ENCODE assay signal across 9 cellular contexts in genomic region chr10:32149257-32149955, GRCh38.
DNase-seq lines count a peak whose midpoint lies in the region; ATAC-seq and TF ChIP-seq lines count a peak whose summit lies in the region.
"Had no signal": no experiment of that assay in that cellular context is flagged by ENCODE, and none has a peak within 500 bp of the region (broad histone marks: within the 10 kb centered on the region; RNA-seq: fewer than 3 reads in every experiment).

No MANE protein-coding gene starts in this region.

- H2BK120ac ChIP-seq in trophoblast cell (ENCODE audit: insufficient read depth, low read length, poor library complexity): no peak overlapping the region

- no CpG with 5 or more reads among the region's 8 CpGs for WGBS in trophoblast cell (ENCODE audit: extremely low coverage, insufficient coverage, insufficient read length)

- no peak overlapping the region for H3K4me3 Mint-ChIP-seq in natural killer cell

- no peak overlapping the region for H4K91ac ChIP-seq in trophoblast cell (ENCODE audit: low read depth, low read length)

- TF ChIP-seq CTCF in natural killer cell (IDR thresholded peaks at IDR 0.05): no peak

- H3K4ac ChIP-seq in trophoblast cell (ENCODE audit: low read depth, low read length): no peak overlapping the region

- peak overlapping the region; percentile 17 for H3K4me3 ChIP-seq in MG63
- H3K4me3 ChIP-seq in trophoblast cell (ENCODE audit: low read depth, low read length): no peak overlapping the region

- no peak overlapping the region for H3K23ac ChIP-seq in trophoblast cell (ENCODE audit: low read length)

- H3K18ac ChIP-seq in trophoblast cell (ENCODE audit: low read length): no peak overlapping the region

- peaks cover 0 to 8% of the 10 kb centered on the region in 2 donors for H3K4me1 Mint-ChIP-seq in natural killer cell

- H3K27ac ChIP-seq in trophoblast cell (ENCODE audit: low read depth, low read length): no peak overlapping the region
- H3K27ac ChIP-seq: neutrophil had no signal

- H3K4me1 ChIP-seq in trophoblast cell (ENCODE audit: control insufficient read depth in 1 of 2, insufficient read depth in 2 of 2, low read length in 2 of 2): peaks cover 3 to 4% of the 10 kb centered on the region in 2 experiments

- no peak overlapping the region for H2AK5ac ChIP-seq in trophoblast cell (ENCODE audit: low read length)

- H3K79me1 ChIP-seq in trophoblast cell (ENCODE audit: low read length): no peaks in the 10 kb centered on the region

- intact Hi-C loops in natural killer cell (cut with micrococcal nuclease): no loop called here

- no peaks in the 10 kb centered on the region for H3K36me3 ChIP-seq in MG63
- H3K36me3 ChIP-seq in trophoblast cell (ENCODE audit: control insufficient read depth in 1 of 2, insufficient read depth in 2 of 2, low read length in 2 of 2): no peaks in the 10 kb centered on the region
- H3K36me3 ChIP-seq: neutrophil had no signal

- no peak overlapping the region for H4K8ac ChIP-seq in trophoblast cell (ENCODE audit: low read depth, low read length)

- H3K4me2 ChIP-seq in trophoblast cell (ENCODE audit: low read length): no peak overlapping the region

- peaks cover 12% of the 10 kb centered on the region for H3K9me3 ChIP-seq in MG63
- peaks cover 1% of the 10 kb centered on the region for H3K9me3 ChIP-seq in trophoblast cell (ENCODE audit: insufficient read depth, low read depth, low read length)
- H3K9me3 ChIP-seq: neutrophil had no signal

- H3K27me3 ChIP-seq in MG63: no peaks in the 10 kb centered on the region
- no peaks in the 10 kb centered on the region for H3K27me3 ChIP-seq in trophoblast cell (ENCODE audit: insufficient read depth, low read length)
- H3K27me3 ChIP-seq: neutrophil had no signal

- ATAC-seq in GM18519 (IDR thresholded peaks at IDR 0.05; ENCODE audit: low FRiP score, unreplicated experiment) (peak; percentile 88), natural killer cell (no peak)

- H3K9me3 Mint-ChIP-seq in natural killer cell: peaks cover 2 to 4% of the 10 kb centered on the region in 2 donors

- DNase-seq in GOT3 (lab: John Stamatoyannopoulos, UW): peak; percentile 34
- DNase-seq in MG63: peak; percentile 80
- peak; percentile 86 for DNase-seq in dedifferentiated amniotic fluid mesenchymal stem cell (ENCODE audit: extremely low spot score)
- DNase-seq in trophoblast cell: peak; percentile 83 to 95
- no peak for DNase-seq in natural killer cell
- DNase-seq in NCI-H1105 treated with DMSO at 0.1 percent for 48 hours (lab: John Stamatoyannopoulos, UW): no peak
- no peak for DNase-seq in NCI-H2107 (lab: John Stamatoyannopoulos, UW)

- no peak overlapping the region for H3K9ac ChIP-seq in trophoblast cell (ENCODE audit: low read length)

- no peak overlapping the region for H4K12ac ChIP-seq in trophoblast cell (ENCODE audit: low read depth, low read length)

- H2AFZ ChIP-seq in trophoblast cell (ENCODE audit: insufficient read depth, low read length, poor library complexity): no peak overlapping the region

- H3K36me3 Mint-ChIP-seq in natural killer cell: peaks cover 8% of the 10 kb centered on the region

- no peak overlapping the region for H2BK12ac ChIP-seq in trophoblast cell (ENCODE audit: low read length)

- no peaks in the 10 kb centered on the region for H3K79me2 ChIP-seq in trophoblast cell (ENCODE audit: control insufficient read depth, insufficient read depth, low read length, poor library complexity)

- H3K27me3 Mint-ChIP-seq in natural killer cell (ENCODE audit: low read depth in 2 of 2): peaks cover 2 to 10% of the 10 kb centered on the region in 2 donors

- no peak overlapping the region for H2BK5ac ChIP-seq in trophoblast cell (ENCODE audit: low read depth, low read length, poor library complexity)

- H3K27ac Mint-ChIP-seq in natural killer cell: no peak overlapping the region

- H3K14ac ChIP-seq in trophoblast cell (ENCODE audit: low read length): no peak overlapping the region

Comparison
In these comparisons a context has a peak if more than half of its experiments do, and no peak if none do; other contexts are left out.
1. DNase-seq: peak in GOT3 (single experiment), MG63 (single experiment), dedifferentiated amniotic fluid mesenchymal stem cell (single experiment) and trophoblast cell (2 of 2); none in natural killer cell (single experiment), NCI-H1105 treated with DMSO at 0.1 percent for 48 hours (single experiment) and NCI-H2107 (single experiment).